Comparison of ENCODE assay signal across 20 cellular contexts in genomic region chr15:36731025-36731424, GRCh38.
DNase-seq lines count a peak whose midpoint lies in the region; FAIRE-seq and TF ChIP-seq lines count a peak whose summit lies in the region.
"Had no signal": no experiment of that assay in that cellular context is flagged by ENCODE, and none has a peak within 500 bp of the region (broad histone marks: within the 10 kb centered on the region; RNA-seq: fewer than 3 reads in every experiment).

No MANE protein-coding gene starts in this region.

- no peaks in the 10 kb centered on the region for H3K27me3 Mint-ChIP-seq in mesothelial cell of epicardium (ENCODE audit: low read depth)
- H3K27me3 Mint-ChIP-seq: CD4-positive, alpha-beta memory T cell had no signal

- POLR2A ChIA-PET in HEK293T (lab: Yijun Ruan, JAX), result no interaction called here
- POLR2A ChIA-PET in SK-N-SH (lab: Yijun Ruan, JAX), result no interaction called here

- CTCF ChIA-PET in HEK293T (lab: Yijun Ruan, JAX) (no interaction called here), SK-N-SH (lab: Yijun Ruan, JAX) (no interaction called here)

- no peaks in the 10 kb centered on the region for H4K20me1 ChIP-seq in SK-N-SH (ENCODE audit: insufficient read depth)

- H3K27ac ChIP-seq in SK-N-SH (ENCODE audit: low read depth in 2 of 2, low read length in 1 of 2), result no peak overlapping the region
- no peak overlapping the region for H3K27ac ChIP-seq in kidney (ENCODE audit: low read depth in 2 of 2, low read length in 2 of 2)
- H3K27ac ChIP-seq: 22Rv1, GM23248 had no signal

- H3K4me3 Mint-ChIP-seq in mesothelial cell of epicardium, result no peak overlapping the region
- H3K4me3 Mint-ChIP-seq: CD4-positive, alpha-beta memory T cell; H9; HFFc6 had no signal

- no peak overlapping the region for H2AFZ ChIP-seq in SK-N-SH (ENCODE audit: low read depth)
- H2AFZ ChIP-seq: GM23248 had no signal

- no peaks in the 10 kb centered on the region for H3K79me2 ChIP-seq in SK-N-SH (ENCODE audit: insufficient read depth)

- H3K9ac ChIP-seq in SK-N-SH (no peak overlapping the region), kidney (ENCODE audit: low read length in 2 of 2) (no peak overlapping the region)
- H3K9ac ChIP-seq: GM23248 had no signal

- peaks cover 4% of the 10 kb centered on the region for H3F3A ChIP-seq in SK-N-SH (replicated peaks; ENCODE audit: insufficient read depth)

- DNase-seq in HEK293T (ENCODE audit: extremely low spot score), result no peak
- DNase-seq in SK-N-SH, result no peak
- no peak for DNase-seq in mesothelial cell of epicardium (ENCODE audit: low spot score in 2 of 2, unreplicated experiment in 2 of 2)
- no peak for DNase-seq in activated gamma-delta T cell (lab: John Stamatoyannopoulos, UW)
- no peak for DNase-seq in A172 (ENCODE audit: low spot score)
- DNase-seq in kidney, result no peak
- no peak for DNase-seq in NCI-H2081 (lab: John Stamatoyannopoulos, UW)
- DNase-seq: C1 segment of cervical spinal cord; Calu3; CD4-positive, alpha-beta memory T cell; COR-L47; DND-41; GDM1; GM23248; H9; HFFc6 had no signal

- no peaks in the 10 kb centered on the region for H3K9me3 Mint-ChIP-seq in mesothelial cell of epicardium
- H3K9me3 Mint-ChIP-seq: CD4-positive, alpha-beta memory T cell; H9; HFFc6 had no signal

- H3K9me3 ChIP-seq in SK-N-SH (no peaks in the 10 kb centered on the region), kidney (ENCODE audit: control insufficient read depth in 1 of 2, low read length in 2 of 2) (no peaks in the 10 kb centered on the region)

- H3K36me3 Mint-ChIP-seq in mesothelial cell of epicardium, result peaks cover under 1% of the 10 kb centered on the region

- 92% methylated on average over 2 of the region's 2 CpGs for WGBS in SK-N-SH (ENCODE audit: low lambda C conversion rate)

- H3K4me1 ChIP-seq in SK-N-SH (ENCODE audit: control insufficient read depth in 1 of 2, insufficient read depth in 2 of 2, low read depth in 1 of 2, low read length in 1 of 2) (no peaks in the 10 kb centered on the region; a peak in 2 of 4 replicates), kidney (ENCODE audit: control insufficient read depth in 1 of 2, insufficient read depth in 1 of 2, low read depth in 1 of 2, low read length in 2 of 2) (no peaks in the 10 kb centered on the region)

- peaks cover 42% of the 10 kb centered on the region for H3K4me1 Mint-ChIP-seq in mesothelial cell of epicardium
- H3K4me1 Mint-ChIP-seq: CD4-positive, alpha-beta memory T cell had no signal

- no peak for TF ChIP-seq EP300 in SK-N-SH (IDR thresholded peaks at IDR 0.05; ENCODE audit: borderline replicate concordance in 1 of 2, low read depth in 1 of 2, low read length in 1 of 2)

- H3K4me3 ChIP-seq in SK-N-SH (ENCODE audit: low read depth in 2 of 2, low read length in 1 of 2), result no peak overlapping the region
- no peak overlapping the region for H3K4me3 ChIP-seq in kidney (ENCODE audit: low read length in 2 of 2)
- H3K4me3 ChIP-seq: GM12878, GM23248 had no signal

- H3K27ac Mint-ChIP-seq in mesothelial cell of epicardium, result peak overlapping the region; percentile 43
- H3K27ac Mint-ChIP-seq: CD4-positive, alpha-beta memory T cell; H9; HFFc6 had no signal

- no peaks in the 10 kb centered on the region for H3K27me3 ChIP-seq in SK-N-SH (ENCODE audit: insufficient read depth)

- FAIRE-seq in A204.1 (lab: Jason Lieb, UNC) (peak; percentile 34), kidney (lab: Jason Lieb, UNC) (no peak)
- FAIRE-seq: GM12878, GM19239 had no signal

- TF ChIP-seq RAD21 in SK-N-SH (IDR thresholded peaks at IDR 0.05; ENCODE audit: low read length), result no peak

- no peak for TF ChIP-seq CTCF in SK-N-SH (IDR thresholded peaks at IDR 0.05)
- no peak for TF ChIP-seq CTCF in mesothelial cell of epicardium (IDR thresholded peaks at IDR 0.05; ENCODE audit: unreplicated experiment)
- no peak for TF ChIP-seq CTCF in kidney (IDR thresholded peaks at IDR 0.05; ENCODE audit: borderline replicate concordance, extremely low read depth, insufficient read depth)

- H3K4me2 ChIP-seq in SK-N-SH, result no peak overlapping the region

- H3K9me2 ChIP-seq in SK-N-SH, result no peaks in the 10 kb centered on the region

- H3K36me3 ChIP-seq in SK-N-SH (replicated peaks in 1 of 2; ENCODE audit: control insufficient read depth in 1 of 2, insufficient read depth in 2 of 2, low read length in 1 of 2) (no peaks in the 10 kb centered on the region), kidney (ENCODE audit: control insufficient read depth in 1 of 2, insufficient read depth in 2 of 2, low read length in 2 of 2) (no peaks in the 10 kb centered on the region)

- intact Hi-C loops in kidney (cut with DNase I), result no loop called here

TF ChIP-seq in HEK293T, 16 proteins besides CTCF, POLR2A, EP300 and RAD21:
- TF ChIP-seq PKNOX1 (IDR thresholded peaks at IDR 0.05) (peak; percentile 54), ZNF384 (IDR thresholded peaks at IDR 0.05) (no peak), FOXK2 (IDR thresholded peaks at IDR 0.05) (no peak), FOXA1 (IDR thresholded peaks at IDR 0.05) (no peak)

TF ChIP-seq in SK-N-SH, 30 proteins besides CTCF, POLR2A, EP300 and RAD21:
- TF ChIP-seq, protein P1, sequence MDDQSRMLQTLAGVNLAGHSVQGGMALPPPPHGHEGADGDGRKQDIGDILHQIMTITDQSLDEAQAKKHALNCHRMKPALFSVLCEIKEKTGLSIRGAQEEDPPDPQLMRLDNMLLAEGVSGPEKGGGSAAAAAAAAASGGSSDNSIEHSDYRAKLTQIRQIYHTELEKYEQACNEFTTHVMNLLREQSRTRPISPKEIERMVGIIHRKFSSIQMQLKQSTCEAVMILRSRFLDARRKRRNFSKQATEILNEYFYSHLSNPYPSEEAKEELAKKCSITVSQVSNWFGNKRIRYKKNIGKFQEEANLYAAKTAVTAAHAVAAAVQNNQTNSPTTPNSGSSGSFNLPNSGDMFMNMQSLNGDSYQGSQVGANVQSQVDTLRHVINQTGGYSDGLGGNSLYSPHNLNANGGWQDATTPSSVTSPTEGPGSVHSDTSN (IDR thresholded peaks at IDR 0.05), result 0 out of 2 replicates have a peak, but pooled peaks have one; percentile 39
- TF ChIP-seq USF1 (IDR thresholded peaks at IDR 0.05; ENCODE audit: borderline replicate concordance, low read depth) (no peak), YY1 (IDR thresholded peaks at IDR 0.05; ENCODE audit: low read depth) (no peak)
- TF ChIP-seq, protein P2, sequence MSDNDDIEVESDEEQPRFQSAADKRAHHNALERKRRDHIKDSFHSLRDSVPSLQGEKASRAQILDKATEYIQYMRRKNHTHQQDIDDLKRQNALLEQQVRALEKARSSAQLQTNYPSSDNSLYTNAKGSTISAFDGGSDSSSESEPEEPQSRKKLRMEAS (IDR thresholded peaks at IDR 0.05; ENCODE audit: low read depth), result no peak
